ENCODE assay signal across 8 cellular contexts in genomic region chrX:30888526-30889146, GRCh38. TPM values are rescaled to one million over a fixed set of nuclear protein-coding genes. Genes with fewer than 3 reads are reported as not detected.
DNase-seq lines count a peak whose midpoint lies in the region; TF ChIP-seq lines count a peak whose summit lies in the region.

No MANE protein-coding gene starts in this region.

- H2BK12ac ChIP-seq in H9 (ENCODE audit: insufficient read length, low read depth, low read length) = no peak overlapping the region

- no peaks in the 10 kb centered on the region for H4K20me1 ChIP-seq in H9 (ENCODE audit: control insufficient read depth, insufficient read depth, insufficient read length)
- no peaks in the 10 kb centered on the region for H4K20me1 ChIP-seq in MM.1S (ENCODE audit: insufficient read depth, low read length)

- no peak overlapping the region for H4K91ac ChIP-seq in H9 (ENCODE audit: insufficient read length, low read depth, low read length)

- no peaks in the 10 kb centered on the region for H3F3A ChIP-seq in MM.1S (ENCODE audit: insufficient read depth, low read length)

- H3K14ac ChIP-seq in H9 (ENCODE audit: insufficient read depth, low read length) = no peak overlapping the region; the same call in 1 of the 2 replicates

- peaks cover 0 to 5% (median 0%) of the 10 kb centered on the region in 3 experiments; a peak in 1 of 7 replicates for H3K36me3 Mint-ChIP-seq in H9 (ENCODE audit: insufficient read depth in 1 of 3, low read depth in 3 of 3)
- H3K36me3 Mint-ChIP-seq in activated naive CD4-positive, alpha-beta T cell treated with anti-CD3 and anti-CD28 coated beads for 36 hours (ENCODE audit: low read depth) = peaks cover 2% of the 10 kb centered on the region

- no peak overlapping the region for H3K27ac ChIP-seq in H9 (ENCODE audit: insufficient read length, low read depth, low read length)
- H3K27ac ChIP-seq in MM.1S (ENCODE audit: low read length) = peak overlapping the region; percentile 21; the same call in 1 of the 2 replicates
- H3K27ac ChIP-seq in right atrium auricular region = peak overlapping the region; percentile 84 to 86

- peaks cover 3% of the 10 kb centered on the region; the same call in 1 of the 2 replicates for H3K27me3 Mint-ChIP-seq in H9 (ENCODE audit: low read depth)
- no peaks in the 10 kb centered on the region for H3K27me3 Mint-ChIP-seq in activated naive CD4-positive, alpha-beta T cell treated with anti-CD3 and anti-CD28 coated beads for 36 hours (ENCODE audit: low read depth)

- peaks cover 62 to 73% of the 10 kb centered on the region in 2 experiments for H3K9me3 Mint-ChIP-seq in H9
- no peaks in the 10 kb centered on the region for H3K9me3 Mint-ChIP-seq in activated naive CD4-positive, alpha-beta T cell treated with anti-CD3 and anti-CD28 coated beads for 36 hours

- H3K79me2 ChIP-seq in H9 (ENCODE audit: insufficient read depth, low read length) (no peaks in the 10 kb centered on the region; the same call in 1 of the 2 replicates), MM.1S (ENCODE audit: low read length) (peaks cover 35% of the 10 kb centered on the region)

- H3K4me2 ChIP-seq in H9 (ENCODE audit: insufficient read depth, insufficient read length, low read length) (peak overlapping the region; percentile 46), MM.1S (ENCODE audit: low read depth, low read length) (peak overlapping the region; percentile 64)

- no peak overlapping the region for H3K4ac ChIP-seq in H9 (ENCODE audit: low read depth, low read length)

- H3K4me1 ChIP-seq in H9 (ENCODE audit: insufficient read depth, low read length) (no peaks in the 10 kb centered on the region; the same call in 1 of the 2 replicates), MM.1S (ENCODE audit: low read length) (no peaks in the 10 kb centered on the region), right atrium auricular region (no peaks in the 10 kb centered on the region)

- H3K79me1 ChIP-seq in H9 (ENCODE audit: insufficient read depth, low read depth, low read length, poor library complexity, severe bottlenecking) = no peaks in the 10 kb centered on the region

- in situ Hi-C loops in GM13977 (cut with MboI; ENCODE audit: low pct_unique_long_range_greater_than_20kb, low sequenced_read_pairs, unreplicated experiment) = no loop called here

- H3T11ph ChIP-seq in H9 (ENCODE audit: low read length) = no peak overlapping the region

- intact Hi-C loops in activated naive CD4-positive, alpha-beta T cell treated with anti-CD3 and anti-CD28 coated beads for 36 hours (cut with micrococcal nuclease) = loop anchor here (1.0 to 5.0 kb wide), 9 partner anchors 57 to 311 kb away; partner anchors contain the start of genes GK and TASL

- no peaks in the 10 kb centered on the region for H3K9me2 ChIP-seq in MM.1S (replicated peaks; ENCODE audit: insufficient read depth, low read length)

- CTCF ChIA-PET in activated naive CD4-positive, alpha-beta T cell treated with anti-CD3 and anti-CD28 coated beads for 36 hours (lab: Charles Lee) = interaction anchor here (3.3 kb wide), 1 partner anchor 153 kb away, joined by 13 read pairs; no protein-coding TSS in a partner anchor

- H3K36me3 ChIP-seq in MM.1S (replicated peaks; ENCODE audit: insufficient read depth, low read length) (no peaks in the 10 kb centered on the region), right atrium auricular region (no peaks in the 10 kb centered on the region)

- no peak overlapping the region for H2AK5ac ChIP-seq in H9 (ENCODE audit: insufficient read length, low read length)

- no peak overlapping the region for H2BK15ac ChIP-seq in H9 (ENCODE audit: low read depth, low read length)

- no peak overlapping the region for H3K56ac ChIP-seq in H9 (ENCODE audit: insufficient read length, low read depth, low read length)

- no CpG with 5 or more reads among the region's 45 CpGs for WGBS in H9 (ENCODE audit: extremely low coverage, insufficient read length, low lambda C conversion rate)

- H3K4me3 ChIP-seq in MM.1S (ENCODE audit: low read length) (peak overlapping the region; percentile 80), right atrium auricular region (peak overlapping the region; percentile 71 to 83), retinal pigment epithelial cell (ENCODE audit: low read length) (peak overlapping the region; percentile 68)

- peaks cover 13 to 16% of the 10 kb centered on the region in 2 experiments for H3K4me1 Mint-ChIP-seq in H9
- H3K4me1 Mint-ChIP-seq in activated naive CD4-positive, alpha-beta T cell treated with anti-CD3 and anti-CD28 coated beads for 36 hours (ENCODE audit: low read depth) = peaks cover 33% of the 10 kb centered on the region

- H2AFZ ChIP-seq in H9 (ENCODE audit: low read length) (no peak overlapping the region), MM.1S (ENCODE audit: low read length) (peak overlapping the region; percentile 56)

- peak overlapping the region; percentile 60 for H3K9ac ChIP-seq in H9 (ENCODE audit: extremely low read depth, insufficient read length, low read length)
- H3K9ac ChIP-seq in MM.1S (ENCODE audit: low read length) = peak overlapping the region; percentile 50

- DNase-seq in GM13977 (ENCODE audit: low spot score) (peak; percentile 63), H9 (no peak), MM.1S (no peak), right atrium auricular region (ENCODE audit: low spot score) (no peak), retinal pigment epithelial cell (ENCODE audit: low read depth) (no peak), HCEC 1CT (no peak), NCI-H2081 treated with DMSO at 0.1 percent for 48 hours (lab: John Stamatoyannopoulos, UW) (no peak)
- peak; percentile 48 for DNase-seq in activated naive CD4-positive, alpha-beta T cell treated with anti-CD3 and anti-CD28 coated beads for 36 hours

- TF ChIP-seq CTCF in GM13977 (IDR thresholded peaks at IDR 0.05; ENCODE audit: extremely low read depth, insufficient read depth, missing control alignments) (no peak), H9 (conservative IDR thresholded peaks at IDR 0.05) (no peak), MM.1S (IDR thresholded peaks at IDR 0.05; ENCODE audit: low read length) (no peak), right atrium auricular region (IDR thresholded peaks at IDR 0.05) (no peak), retinal pigment epithelial cell (conservative IDR thresholded peaks at IDR 0.05; ENCODE audit: low read depth, low read length) (no peak)

- no peak overlapping the region for H3K18ac ChIP-seq in H9 (ENCODE audit: insufficient read length, low read depth, low read length)

- no peak overlapping the region for H3K23ac ChIP-seq in H9 (ENCODE audit: insufficient read length, low read depth, low read length)

- H3K27me3 ChIP-seq in H9 (ENCODE audit: insufficient read depth, low read length) (no peaks in the 10 kb centered on the region), MM.1S (replicated peaks; ENCODE audit: insufficient read depth, low read length) (no peaks in the 10 kb centered on the region), right atrium auricular region (no peaks in the 10 kb centered on the region)

- no peak overlapping the region for H4K5ac ChIP-seq in H9 (ENCODE audit: insufficient read length, low read depth, low read length)

- peaks cover 4% of the 10 kb centered on the region for H3K9me3 ChIP-seq in H9 (ENCODE audit: control insufficient read depth, low read depth, low read length)
- no peaks in the 10 kb centered on the region for H3K9me3 ChIP-seq in MM.1S (replicated peaks; ENCODE audit: insufficient read depth, low read length)
- no peaks in the 10 kb centered on the region for H3K9me3 ChIP-seq in right atrium auricular region

- no peak overlapping the region for H4K8ac ChIP-seq in H9 (replicated peaks; ENCODE audit: insufficient read length, low read depth, low read length)

- no peaks in the 10 kb centered on the region for H3K23me2 ChIP-seq in H9 (ENCODE audit: insufficient read length, low read depth, low read length, poor library complexity, severe bottlenecking)

- no peak overlapping the region for H3K27ac Mint-ChIP-seq in H9
- H3K27ac Mint-ChIP-seq in activated naive CD4-positive, alpha-beta T cell treated with anti-CD3 and anti-CD28 coated beads for 36 hours = peak overlapping the region; percentile 87

- H2BK20ac ChIP-seq in H9 (ENCODE audit: low read depth, low read length, poor library complexity, severe bottlenecking) = no peak overlapping the region

- no peak overlapping the region for H2BK5ac ChIP-seq in H9 (ENCODE audit: insufficient read length, low read length)

- H3K4me3 Mint-ChIP-seq in H9 = peak overlapping the region; percentile 81 to 90
- H3K4me3 Mint-ChIP-seq in activated naive CD4-positive, alpha-beta T cell treated with anti-CD3 and anti-CD28 coated beads for 36 hours = peak overlapping the region; percentile 85

- no peak overlapping the region for H2BK120ac ChIP-seq in H9 (ENCODE audit: low read depth, low read length, poor library complexity, severe bottlenecking)

RNA-seq across cellular contexts. Expression of gene TAB3, which starts 0.4 kb away (rescaled TPM):
- total RNA-seq in H9 (2021) (13.5 and 14.8 TPM in 2 replicates), right atrium auricular region (10 to 100 TPM; 18.4 to 32.4 TPM)
- total RNA-seq in activated naive CD4-positive, alpha-beta T cell treated with anti-CD3 and anti-CD28 coated beads for 36 hours = 10 to 100 TPM; 13.6 to 15.7 TPM

Comparison
In these comparisons a context has a peak if more than half of its experiments do, and no peak if none do; other contexts are left out.
1. DNase-seq: peak in GM13977 (single experiment) and activated naive CD4-positive, alpha-beta T cell treated with anti-CD3 and anti-CD28 coated beads for 36 hours (single experiment); none in H9 (single experiment), MM.1S (single experiment), right atrium auricular region (single experiment), retinal pigment epithelial cell (single experiment), HCEC 1CT (single experiment) and NCI-H2081 treated with DMSO at 0.1 percent for 48 hours (single experiment).
2. Peak in every context shown above with its lines, with median percentiles within 50 percentile points of each other: H3K4me3 ChIP-seq.